Comparison of ENCODE assay signal across 2 cellular contexts in genomic region chr7:158751199-158751598, GRCh38.
TF ChIP-seq lines count a peak whose summit lies in the region.

No MANE protein-coding gene starts in this region.

TF ChIP-seq in HepG2, 621 proteins besides CTCF, POLR2A, EP300 and RAD21:
- peak; percentile 32; the same call in 1 of the 2 replicates for TF ChIP-seq ATF7 (IDR thresholded peaks at IDR 0.05)
- TF ChIP-seq ATF7 (CRISPR knock-in tag; IDR thresholded peaks at IDR 0.05), result no peak
- TF ChIP-seq ZSCAN30 (CRISPR knock-in tag; IDR thresholded peaks at IDR 0.05), result no peak

TF ChIP-seq in K562, 482 proteins besides CTCF, POLR2A, EP300 and RAD21:
- TF ChIP-seq TAL1 (IDR thresholded peaks at IDR 0.05), result no peak
- TF ChIP-seq, protein P1, sequence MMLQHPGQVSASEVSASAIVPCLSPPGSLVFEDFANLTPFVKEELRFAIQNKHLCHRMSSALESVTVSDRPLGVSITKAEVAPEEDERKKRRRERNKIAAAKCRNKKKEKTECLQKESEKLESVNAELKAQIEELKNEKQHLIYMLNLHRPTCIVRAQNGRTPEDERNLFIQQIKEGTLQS (IDR thresholded peaks at IDR 0.05), result peak; percentile 78
- TF ChIP-seq, protein P1 (CRISPR knock-in tag; conservative IDR thresholded peaks at IDR 0.05), result no peak
- TF ChIP-seq CEBPG (CRISPR knock-in tag; IDR thresholded peaks at IDR 0.05), result no peak
- TF ChIP-seq CEBPG (tag; conservative IDR thresholded peaks at IDR 0.05 in 1 of 2, IDR thresholded peaks at IDR 0.05 in 1 of 2), result peak; percentile 73 to 94
- TF ChIP-seq ZNF134 (CRISPR knock-in tag; conservative IDR thresholded peaks at IDR 0.05), result no peak
- TF ChIP-seq, protein P2, sequence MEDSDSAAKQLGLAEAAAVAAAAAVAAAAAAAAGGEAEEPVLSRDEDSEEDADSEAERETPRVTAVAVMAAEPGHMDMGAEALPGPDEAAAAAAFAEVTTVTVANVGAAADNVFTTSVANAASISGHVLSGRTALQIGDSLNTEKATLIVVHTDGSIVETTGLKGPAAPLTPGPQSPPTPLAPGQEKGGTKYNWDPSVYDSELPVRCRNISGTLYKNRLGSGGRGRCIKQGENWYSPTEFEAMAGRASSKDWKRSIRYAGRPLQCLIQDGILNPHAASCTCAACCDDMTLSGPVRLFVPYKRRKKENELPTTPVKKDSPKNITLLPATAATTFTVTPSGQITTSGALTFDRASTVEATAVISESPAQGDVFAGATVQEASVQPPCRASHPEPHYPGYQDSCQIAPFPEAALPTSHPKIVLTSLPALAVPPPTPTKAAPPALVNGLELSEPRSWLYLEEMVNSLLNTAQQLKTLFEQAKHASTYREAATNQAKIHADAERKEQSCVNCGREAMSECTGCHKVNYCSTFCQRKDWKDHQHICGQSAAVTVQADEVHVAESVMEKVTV (CRISPR knock-in tag; IDR thresholded peaks at IDR 0.05), result no peak
- TF ChIP-seq CEBPB (tag; IDR thresholded peaks at IDR 0.05), result peak; percentile 72
- TF ChIP-seq EZH2 (IDR thresholded peaks at IDR 0.05; ENCODE audit: borderline replicate concordance, low read depth, low read length), result no peak
- no peak for TF ChIP-seq DDX20 (tag; IDR thresholded peaks at IDR 0.05; ENCODE audit: low read depth)
- TF ChIP-seq CREB1 (IDR thresholded peaks at IDR 0.05), result no peak
- no peak for TF ChIP-seq CREB1 (CRISPR knock-in tag; IDR thresholded peaks at IDR 0.05)
- TF ChIP-seq ZBED1 (IDR thresholded peaks at IDR 0.05), result no peak
- TF ChIP-seq CREM (IDR thresholded peaks at IDR 0.05; ENCODE audit: low read depth), result no peak
- peak; percentile 49 for TF ChIP-seq RBM25 (IDR thresholded peaks at IDR 0.05; ENCODE audit: low read depth, low read length, severe bottlenecking)
- no peak for TF ChIP-seq ARID4B (CRISPR knock-in tag; IDR thresholded peaks at IDR 0.05)
